9 cellular contexts compared by ENCODE assay signal in the genomic region with DNA sequence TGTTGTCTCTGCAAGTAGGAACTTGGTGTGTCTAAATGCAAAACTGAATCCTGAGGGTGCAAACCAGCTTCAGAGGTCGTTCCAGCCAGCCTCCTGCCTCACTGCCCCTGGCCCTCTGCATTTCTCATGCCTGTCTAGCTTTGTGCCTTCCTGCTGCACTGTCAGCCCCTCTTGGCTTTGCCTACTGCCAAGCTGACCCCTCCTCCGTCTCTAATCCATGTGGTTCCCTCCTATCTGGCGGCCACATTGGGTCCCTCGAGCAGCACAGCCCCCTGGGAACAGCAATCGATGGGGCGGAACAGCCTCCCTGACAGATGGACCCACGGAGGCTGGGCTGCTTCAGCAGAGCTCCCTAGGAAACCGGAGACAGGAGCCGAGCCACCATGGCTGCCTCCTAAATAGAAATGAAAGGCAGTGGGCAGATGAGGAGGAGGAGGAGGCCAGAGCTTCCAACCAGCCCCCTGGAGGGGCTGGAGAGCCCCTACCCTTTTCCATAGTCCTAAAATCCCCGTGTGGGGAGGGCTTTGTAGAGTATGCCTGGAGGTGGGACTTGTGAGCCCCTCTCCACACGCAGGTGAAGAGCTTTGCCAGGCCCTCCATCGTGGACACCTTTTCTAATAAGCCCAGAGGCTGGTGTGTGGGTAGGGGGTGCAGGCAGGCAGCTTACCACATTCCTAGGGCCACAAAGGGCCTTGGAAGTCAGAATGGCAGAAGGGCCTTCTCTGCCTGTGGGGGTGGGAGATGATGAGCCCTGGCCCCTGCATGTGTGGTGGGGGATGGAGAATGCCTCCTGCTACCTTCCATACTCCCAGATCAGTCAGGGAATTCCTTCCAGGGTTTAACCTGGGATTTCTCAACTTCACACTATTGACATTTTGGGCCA. TPM values are rescaled to one million over a fixed set of nuclear protein-coding genes. Genes with fewer than 3 reads are reported as not detected.
DNase-seq lines count a peak whose midpoint lies in the region; ATAC-seq lines count a peak whose summit lies in the region.
"Had no signal": no experiment of that assay in that cellular context is flagged by ENCODE, and none has a peak within 500 bp of the region (broad histone marks: within the 10 kb centered on the region; RNA-seq: fewer than 3 reads in every experiment).

No MANE protein-coding gene starts in this region.

- H2BK12ac ChIP-seq in neuronal stem cell (ENCODE audit: low read length), result no peak overlapping the region

- peak overlapping the region; percentile 68 to 89 (median 76) for H3K4me3 Mint-ChIP-seq in CD8-positive, alpha-beta memory T cell

- H3K4me1 ChIP-seq in CD8-positive, alpha-beta memory T cell (ENCODE audit: insufficient read depth, low read length), result peaks cover 34% of the 10 kb centered on the region
- H3K4me1 ChIP-seq in neuronal stem cell (ENCODE audit: control insufficient read depth in 2 of 2, insufficient read depth in 1 of 2, low read depth in 1 of 2, low read length in 2 of 2), result peaks cover 30 to 47% of the 10 kb centered on the region in 2 donors

- no CpG with 5 or more reads among the region's 12 CpGs for WGBS in neuronal stem cell (ENCODE audit: extremely low coverage in 2 of 2, insufficient read length in 2 of 2, insufficient replicate concordance in 1 of 2), 2 donors

- peak overlapping the region; percentile 73 for H3K27ac ChIP-seq in CD8-positive, alpha-beta memory T cell (ENCODE audit: low read depth, low read length)
- H3K27ac ChIP-seq in neuronal stem cell (replicated peaks; ENCODE audit: low read length), result no peak overlapping the region

- peaks cover 2% of the 10 kb centered on the region for H3K79me1 ChIP-seq in neuronal stem cell (ENCODE audit: low read depth, low read length)

- H3K4me1 Mint-ChIP-seq in CD8-positive, alpha-beta memory T cell, result peaks cover 39 to 50% (median 44%) of the 10 kb centered on the region in 3 donors

- H3K9ac ChIP-seq in neuronal stem cell (ENCODE audit: low read depth, low read length, poor library complexity), result no peak overlapping the region

- H3K23ac ChIP-seq in neuronal stem cell (ENCODE audit: low read depth, low read length, poor library complexity), result peak overlapping the region; percentile 43

- H2AFZ ChIP-seq in neuronal stem cell (ENCODE audit: low read length), result no peak overlapping the region

- H3K27me3 Mint-ChIP-seq in CD8-positive, alpha-beta memory T cell, result no peaks in the 10 kb centered on the region

- peak overlapping the region; percentile 44 for H4K8ac ChIP-seq in neuronal stem cell (ENCODE audit: low read depth, low read length)

- H3K4ac ChIP-seq in neuronal stem cell (ENCODE audit: low read length), result peak overlapping the region; percentile 13

- H2BK15ac ChIP-seq in neuronal stem cell (ENCODE audit: low read length), result peak overlapping the region; percentile 22

- H3K9me3 ChIP-seq in CD8-positive, alpha-beta memory T cell (ENCODE audit: low read length), result no peaks in the 10 kb centered on the region
- no peaks in the 10 kb centered on the region for H3K9me3 ChIP-seq in neuronal stem cell (replicated peaks in 1 of 2; ENCODE audit: control insufficient read depth in 2 of 2, insufficient read depth in 1 of 2, low read depth in 1 of 2, low read length in 2 of 2)
- H3K9me3 ChIP-seq: adrenal gland had no signal

- no peak overlapping the region for H2BK120ac ChIP-seq in neuronal stem cell (ENCODE audit: low read depth, low read length)

- CTCF ChIA-PET in CD8-positive, alpha-beta memory T cell (lab: Charles Lee), result interaction anchor here (0.9 to 9.4 kb wide), 5 partner anchors 7 to 127 kb away, joined by 3 to 189 read pairs (median 87); a partner anchor contains a TSS

- no peak overlapping the region for H2BK5ac ChIP-seq in neuronal stem cell (ENCODE audit: low read length)

- H3K4me2 ChIP-seq in neuronal stem cell (ENCODE audit: insufficient read depth, low read length, poor library complexity, severe bottlenecking), result no peak overlapping the region

- peak overlapping the region; percentile 64 for H3K18ac ChIP-seq in neuronal stem cell (ENCODE audit: low read length)

- no peaks in the 10 kb centered on the region for H3K27me3 ChIP-seq in CD8-positive, alpha-beta memory T cell (ENCODE audit: insufficient read depth, low read length, poor library complexity, severe bottlenecking)
- no peaks in the 10 kb centered on the region for H3K27me3 ChIP-seq in neuronal stem cell (ENCODE audit: control insufficient read depth in 3 of 3, insufficient read depth in 3 of 3, low read depth in 1 of 3, low read length in 3 of 3)
- H3K27me3 ChIP-seq: adrenal gland had no signal

- H3K9me3 Mint-ChIP-seq in CD8-positive, alpha-beta memory T cell, result no peaks in the 10 kb centered on the region

- no peak overlapping the region for H3K4me3 ChIP-seq in CD8-positive, alpha-beta memory T cell (ENCODE audit: low read length)
- no peak overlapping the region for H3K4me3 ChIP-seq in neuronal stem cell (ENCODE audit: low read length in 2 of 2)

- H3K36me3 Mint-ChIP-seq in CD8-positive, alpha-beta memory T cell, result no peaks in the 10 kb centered on the region

- DNase-seq in CD8-positive, alpha-beta memory T cell, result no peak
- DNase-seq in NCI-H1694 treated with DMSO at 0.1 percent for 48 hours (lab: John Stamatoyannopoulos, UW) (peak; percentile 52), ecto neural progenitor cell (ENCODE audit: low spot score) (peak; percentile 59), neuronal stem cell (ENCODE audit: low spot score) (no peak), medulla oblongata (ENCODE audit: extremely low spot score) (no peak)

- ATAC-seq in activated CD4-positive, CD25-positive, alpha-beta regulatory T cell treated with anti-CD3 and anti-CD28 coated beads, Interleukin-2, amount 50 U/mL, for 24 hours, result no peak
- ATAC-seq in GM21423 (IDR thresholded peaks at IDR 0.05; ENCODE audit: unreplicated experiment) (no peak), HG03460 (IDR thresholded peaks at IDR 0.05; ENCODE audit: unreplicated experiment) (no peak)

- H3K36me3 ChIP-seq in CD8-positive, alpha-beta memory T cell (ENCODE audit: insufficient read depth, low read length), result no peaks in the 10 kb centered on the region
- no peaks in the 10 kb centered on the region for H3K36me3 ChIP-seq in neuronal stem cell (replicated peaks in 1 of 2; ENCODE audit: control insufficient read depth in 2 of 2, insufficient read depth in 2 of 2, low read length in 2 of 2)
- H3K36me3 ChIP-seq: adrenal gland had no signal

- H3K14ac ChIP-seq in neuronal stem cell (ENCODE audit: low read length), result no peak overlapping the region

- H2AK5ac ChIP-seq in neuronal stem cell (ENCODE audit: low read depth, low read length), result no peak overlapping the region

- peak overlapping the region; percentile 43 to 98 (median 84) for H3K27ac Mint-ChIP-seq in CD8-positive, alpha-beta memory T cell

- H4K91ac ChIP-seq in neuronal stem cell (ENCODE audit: low read depth, low read length, poor library complexity), result no peak overlapping the region

- POLR2A ChIA-PET in CD8-positive, alpha-beta memory T cell (lab: Charles Lee), result interaction anchor here (0.9 to 4.1 kb wide), 3 partner anchors 9 to 72 kb away, joined by 6 to 57 read pairs (median 7); a partner anchor contains a TSS

RNA-seq across cellular contexts. Expression of a gene that starts 9.2 kb away (rescaled TPM):
- total RNA-seq in CD8-positive, alpha-beta memory T cell, result 1 to 10 TPM; 2.1 to 3.1 TPM
- polyA plus RNA-seq in CD8-positive, alpha-beta memory T cell, result 67.0 TPM
- polyA plus RNA-seq in neuronal stem cell (2013, experiment 1 of 2), result 30.9 TPM
- polyA plus RNA-seq in neuronal stem cell (2013, experiment 2 of 2), result 32.1 TPM

Comparison
In these comparisons a context has a peak if more than half of its experiments do, and no peak if none do; other contexts are left out.
1. DNase-seq: peak in NCI-H1694 treated with DMSO at 0.1 percent for 48 hours (single experiment) and ecto neural progenitor cell (single experiment); none in CD8-positive, alpha-beta memory T cell (0 of 5), neuronal stem cell (single experiment) and medulla oblongata (single experiment).